1 cellular context compared by ENCODE assay signal in genomic region chr19:35306473-35307246, GRCh38.
A peak's percentile ranks its signal among the peaks of the same experiment; 100 is the strongest.
TF ChIP-seq lines count a peak whose summit lies in the region.

No MANE protein-coding gene starts in this region.

TF ChIP-seq in HepG2, 621 proteins besides CTCF, POLR2A, EP300 and RAD21 (continues in another document):
- TF ChIP-seq ZMAT3 (CRISPR knock-in tag; conservative IDR thresholded peaks at IDR 0.05) = no peak
- TF ChIP-seq NONO (IDR thresholded peaks at IDR 0.05) = no peak
- no peak for TF ChIP-seq NONO (CRISPR knock-in tag; conservative IDR thresholded peaks at IDR 0.05)
- no peak; the same call in 1 of the 2 replicates for TF ChIP-seq ZSCAN31 (CRISPR knock-in tag; IDR thresholded peaks at IDR 0.05; ENCODE audit: low read depth)
- TF ChIP-seq ZNF496 (CRISPR knock-in tag; IDR thresholded peaks at IDR 0.05; ENCODE audit: insufficient replicate concordance) = no peak
- TF ChIP-seq TEAD2 (CRISPR knock-in tag; IDR thresholded peaks at IDR 0.05) = no peak
- TF ChIP-seq ZNF350 (CRISPR knock-in tag; IDR thresholded peaks at IDR 0.05; ENCODE audit: borderline replicate concordance, low read depth) = peak; percentile 38; the same call in 1 of the 2 replicates
- TF ChIP-seq ZNF501 (CRISPR knock-in tag; IDR thresholded peaks at IDR 0.05) = 0 out of 2 replicates have a peak, but pooled peaks have one; percentile 31
- no peak for TF ChIP-seq ZSCAN29 (CRISPR knock-in tag; conservative IDR thresholded peaks at IDR 0.05)
- TF ChIP-seq SMAD1 (CRISPR knock-in tag; IDR thresholded peaks at IDR 0.05; ENCODE audit: borderline replicate concordance, low read depth) = 0 out of 2 replicates have a peak, but pooled peaks have one; percentile 44
- no peak for TF ChIP-seq ZSCAN20 (CRISPR knock-in tag; IDR thresholded peaks at IDR 0.05; ENCODE audit: borderline replicate concordance)
- no peak for TF ChIP-seq EZH2 (conservative IDR thresholded peaks at IDR 0.05; ENCODE audit: low read depth, low read length)
- no peak for TF ChIP-seq PRDM4 (CRISPR knock-in tag; IDR thresholded peaks at IDR 0.05; ENCODE audit: borderline replicate concordance)
- TF ChIP-seq ZNF777 (CRISPR knock-in tag; IDR thresholded peaks at IDR 0.05) = no peak
- 0 out of 2 replicates have a peak, but pooled peaks have one; percentile 17 for TF ChIP-seq MLX (CRISPR knock-in tag; IDR thresholded peaks at IDR 0.05)
- peak; percentile 68; the same call in 1 of the 2 replicates for TF ChIP-seq ZBTB38 (CRISPR knock-in tag; IDR thresholded peaks at IDR 0.05)
- no peak for TF ChIP-seq HIVEP1 (CRISPR knock-in tag; IDR thresholded peaks at IDR 0.05)
- no peak for TF ChIP-seq TCF7L2 (IDR thresholded peaks at IDR 0.05; ENCODE audit: low read depth, low read length)
- 0 out of 2 replicates have a peak, but pooled peaks have one; percentile 32 for TF ChIP-seq ZNF550 (CRISPR knock-in tag; IDR thresholded peaks at IDR 0.05; ENCODE audit: borderline replicate concordance)
- no peak for TF ChIP-seq ZNF235 (CRISPR knock-in tag; IDR thresholded peaks at IDR 0.05; ENCODE audit: borderline replicate concordance)
- TF ChIP-seq ZNF646 (CRISPR knock-in tag; IDR thresholded peaks at IDR 0.05) = no peak
- TF ChIP-seq SOX13 (IDR thresholded peaks at IDR 0.05) = no peak
- TF ChIP-seq SOX13 (CRISPR knock-in tag; conservative IDR thresholded peaks at IDR 0.05 in 1 of 2, IDR thresholded peaks at IDR 0.05 in 1 of 2) = peak in 1 of 2 experiments; percentile 8; a peak in 1 of 4 replicates
- TF ChIP-seq ZNF609 (CRISPR knock-in tag; IDR thresholded peaks at IDR 0.05; ENCODE audit: borderline replicate concordance) = 0 out of 2 replicates have a peak, but pooled peaks have one; percentile 31
- no peak for TF ChIP-seq USF2 (IDR thresholded peaks at IDR 0.05; ENCODE audit: low read depth, low read length)
- TF ChIP-seq USF2 (CRISPR knock-in tag; IDR thresholded peaks at IDR 0.05; ENCODE audit: borderline replicate concordance) = peak; percentile 18; the same call in 1 of the 2 replicates
- no peak for TF ChIP-seq SKI (IDR thresholded peaks at IDR 0.05; ENCODE audit: partially characterized antibody)
- no peak for TF ChIP-seq ZNF414 (CRISPR knock-in tag; IDR thresholded peaks at IDR 0.05)
- no peak for TF ChIP-seq ZNF704 (CRISPR knock-in tag; IDR thresholded peaks at IDR 0.05; ENCODE audit: borderline replicate concordance)
- TF ChIP-seq ZNF792 (CRISPR knock-in tag; IDR thresholded peaks at IDR 0.05) = no peak
- TF ChIP-seq ZMAT5 (CRISPR knock-in tag; IDR thresholded peaks at IDR 0.05; ENCODE audit: borderline replicate concordance, low read depth) = no peak
- TF ChIP-seq SAFB2 (CRISPR knock-in tag; IDR thresholded peaks at IDR 0.05; ENCODE audit: borderline replicate concordance, low read depth) = no peak
- peak; percentile 61 for TF ChIP-seq PRPF4 (IDR thresholded peaks at IDR 0.05; ENCODE audit: low read depth, low read length, poor library complexity, severe bottlenecking)
- TF ChIP-seq STAG1 (CRISPR knock-in tag; IDR thresholded peaks at IDR 0.05) = peak; percentile 50
- no peak for TF ChIP-seq ZSCAN25 (CRISPR knock-in tag; IDR thresholded peaks at IDR 0.05)
- TF ChIP-seq SP1 (IDR thresholded peaks at IDR 0.05) = no peak
- TF ChIP-seq SP1 (CRISPR knock-in tag; IDR thresholded peaks at IDR 0.05) = no peak
- TF ChIP-seq ZNF121 (CRISPR knock-in tag; IDR thresholded peaks at IDR 0.05) = peak; percentile 99
- no peak for TF ChIP-seq MTF1 (CRISPR knock-in tag; IDR thresholded peaks at IDR 0.05)
- no peak for TF ChIP-seq ZIK1 (CRISPR knock-in tag; IDR thresholded peaks at IDR 0.05; ENCODE audit: borderline replicate concordance, low read depth)
- no peak for TF ChIP-seq FOXK1 (CRISPR knock-in tag; IDR thresholded peaks at IDR 0.05; ENCODE audit: borderline replicate concordance, low read depth)
- no peak for TF ChIP-seq BRCA1 (CRISPR knock-in tag; IDR thresholded peaks at IDR 0.05)
- TF ChIP-seq MZF1 (CRISPR knock-in tag; IDR thresholded peaks at IDR 0.05; ENCODE audit: borderline replicate concordance) = no peak
- no peak for TF ChIP-seq ZNF841 (CRISPR knock-in tag; IDR thresholded peaks at IDR 0.05; ENCODE audit: borderline replicate concordance)
- no peak for TF ChIP-seq DPF2 (CRISPR knock-in tag; IDR thresholded peaks at IDR 0.05; ENCODE audit: borderline replicate concordance, low read depth)
- peak; percentile 39; the same call in 1 of the 2 replicates for TF ChIP-seq SMC3 (IDR thresholded peaks at IDR 0.05; ENCODE audit: low read length)
- no peak for TF ChIP-seq ATM (IDR thresholded peaks at IDR 0.05; ENCODE audit: borderline replicate concordance)
- peak; percentile 80 for TF ChIP-seq ZMYM3 (CRISPR knock-in tag; IDR thresholded peaks at IDR 0.05)
- no peak for TF ChIP-seq FOSL2 (CRISPR knock-in tag; IDR thresholded peaks at IDR 0.05)
